12 cellular contexts compared by ENCODE assay signal in genomic region chr5:159163027-159163699, GRCh38. TPM values are rescaled to one million over a fixed set of nuclear protein-coding genes. Genes with fewer than 3 reads are reported as not detected.
DNase-seq lines count a peak whose midpoint lies in the region; ATAC-seq, FAIRE-seq and TF ChIP-seq lines count a peak whose summit lies in the region.
"Had no signal": no experiment of that assay in that cellular context is flagged by ENCODE, and none has a peak within 500 bp of the region (broad histone marks: within the 10 kb centered on the region; RNA-seq: fewer than 3 reads in every experiment).

No MANE protein-coding gene starts in this region.

- H2AFZ ChIP-seq in keratinocyte (ENCODE audit: control insufficient read depth, low read length): no peak overlapping the region

- H3K79me2 ChIP-seq in keratinocyte (ENCODE audit: control insufficient read depth, insufficient read depth, low read length): peaks cover 2% of the 10 kb centered on the region

- intact Hi-C loops in cardiac septum (cut with DNase I): no loop called here

- ATAC-seq in GM21529 (IDR thresholded peaks at IDR 0.05; ENCODE audit: unreplicated experiment) (peak; percentile 56), GM21390 (IDR thresholded peaks at IDR 0.05; ENCODE audit: unreplicated experiment) (no peak)

- H3K9ac ChIP-seq in keratinocyte (ENCODE audit: control insufficient read depth, extremely low read depth, insufficient read depth, low read length): peak overlapping the region; percentile 66

- no peaks in the 10 kb centered on the region for H3K9me1 ChIP-seq in keratinocyte (ENCODE audit: control insufficient read depth, extremely low read depth, insufficient read depth, low read length)

- H3K4me2 ChIP-seq in keratinocyte (ENCODE audit: control insufficient read depth, extremely low read depth, insufficient read depth, low read depth, low read length): peak overlapping the region; percentile 74

- H3K4me3 ChIP-seq in AG09309 (ENCODE audit: control insufficient read depth, low read depth, low read length) (no peak overlapping the region), keratinocyte (ENCODE audit: control insufficient read depth in 2 of 3, extremely low read depth in 1 of 3, insufficient read depth in 2 of 3, low read depth in 1 of 3, low read length in 3 of 3) (peak overlapping the region in 1 of 3 experiments; percentile 50)
- H3K4me3 ChIP-seq: MG63, SK-N-MC, suprapubic skin had no signal

- no peaks in the 10 kb centered on the region for H3K9me3 ChIP-seq in keratinocyte (ENCODE audit: control insufficient read depth, low read depth, low read length)
- H3K9me3 ChIP-seq: MG63, suprapubic skin had no signal

- peak overlapping the region; percentile 88 for H3K27ac ChIP-seq in keratinocyte (ENCODE audit: control insufficient read depth, insufficient read depth, low read length)
- H3K27ac ChIP-seq: SK-N-MC, suprapubic skin had no signal

- TF ChIP-seq CTCF in AG09309 (IDR thresholded peaks at IDR 0.05; ENCODE audit: control insufficient read depth, insufficient read depth, low read depth, low read length, missing control alignments) (no peak), keratinocyte (optimal IDR thresholded peaks at IDR 0.05 in 1 of 3, IDR thresholded peaks at IDR 0.05 in 1 of 3, conservative IDR thresholded peaks at IDR 0.05 in 1 of 3; ENCODE audit: extremely low read depth in 1 of 3, insufficient read depth in 2 of 3, low read length in 3 of 3) (no peak)

- peak; percentile 27 for DNase-seq in AG09309 (ENCODE audit: low read depth)
- DNase-seq in SW480 (ENCODE audit: low spot score): peak; percentile 75
- no peak for DNase-seq in keratinocyte (ENCODE audit: low read depth, low spot score)
- DNase-seq in hypothalamus (lab: John Stamatoyannopoulos, UW): no peak
- DNase-seq in cardiac septum (ENCODE audit: low spot score): no peak
- DNase-seq in putamen (ENCODE audit: low spot score): no peak
- DNase-seq: MG63 had no signal

- H4K20me1 ChIP-seq in keratinocyte (ENCODE audit: control insufficient read depth, extremely low read depth, insufficient read depth, low read length): no peaks in the 10 kb centered on the region

- dilution Hi-C loops in keratinocyte (cut with MboI; ENCODE audit: extremely low pct_ligation_motif_present, low sequenced_read_pairs): no loop called here

- H3K27me3 ChIP-seq in keratinocyte (ENCODE audit: control insufficient read depth, extremely low read depth, insufficient read depth, low read length): no peaks in the 10 kb centered on the region
- H3K27me3 ChIP-seq: MG63, suprapubic skin had no signal

- H3K36me3 ChIP-seq in keratinocyte (ENCODE audit: control insufficient read depth in 2 of 2, extremely low read depth in 1 of 2, insufficient read depth in 2 of 2, low read length in 2 of 2): peaks cover 5 to 7% of the 10 kb centered on the region in 2 experiments

- H3K4me1 ChIP-seq in keratinocyte (ENCODE audit: control insufficient read depth, extremely low read depth, insufficient read depth, low read length): peaks cover 20% of the 10 kb centered on the region
- H3K4me1 ChIP-seq: suprapubic skin had no signal

- peak; percentile 97 for FAIRE-seq in keratinocyte (lab: Jason Lieb, UNC)
- FAIRE-seq: H1 had no signal

RNA-seq across cellular contexts. Expression of gene RNF145, which starts 46.2 kb away (rescaled TPM):
- polyA plus RNA-seq in keratinocyte: 52.7 to 79.8 TPM (median 78.6 TPM) in 3 replicates
- 23.9 TPM for polyA plus RNA-seq in keratinocyte (2011; ENCODE audit: low read depth)
- polyA plus RNA-seq in keratinocyte (2011; cell fraction: cytosol; rRNA removed): 38.6 and 70.8 TPM in 2 replicates
- 87.7 and 102 TPM in 2 replicates for polyA plus RNA-seq in keratinocyte (2011; cell fraction: nucleus; rRNA removed)
- 46.0 and 61.8 TPM in 2 replicates for polyA plus RNA-seq in keratinocyte (2012; ENCODE audit: low replicate concordance)
- 45.7 to 78.2 TPM (median 50.8 TPM) in 3 replicates for polyA minus RNA-seq in keratinocyte
- polyA minus RNA-seq in keratinocyte (2011; cell fraction: cytosol; rRNA and poly(A)+ RNA removed): 31.1 TPM
- 75.4 and 114 TPM in 2 replicates for polyA minus RNA-seq in keratinocyte (2011; cell fraction: nucleus; rRNA and poly(A)+ RNA removed)
- 25.4 TPM for total RNA-seq in cardiac septum

Comparison
In these comparisons a context has a peak if more than half of its experiments do, and no peak if none do; other contexts are left out.
1. DNase-seq: peak in AG09309 (single experiment) and SW480 (single experiment); none in keratinocyte (single experiment), hypothalamus (0 of 51), cardiac septum (single experiment) and putamen (single experiment).